In the genomic region with DNA sequence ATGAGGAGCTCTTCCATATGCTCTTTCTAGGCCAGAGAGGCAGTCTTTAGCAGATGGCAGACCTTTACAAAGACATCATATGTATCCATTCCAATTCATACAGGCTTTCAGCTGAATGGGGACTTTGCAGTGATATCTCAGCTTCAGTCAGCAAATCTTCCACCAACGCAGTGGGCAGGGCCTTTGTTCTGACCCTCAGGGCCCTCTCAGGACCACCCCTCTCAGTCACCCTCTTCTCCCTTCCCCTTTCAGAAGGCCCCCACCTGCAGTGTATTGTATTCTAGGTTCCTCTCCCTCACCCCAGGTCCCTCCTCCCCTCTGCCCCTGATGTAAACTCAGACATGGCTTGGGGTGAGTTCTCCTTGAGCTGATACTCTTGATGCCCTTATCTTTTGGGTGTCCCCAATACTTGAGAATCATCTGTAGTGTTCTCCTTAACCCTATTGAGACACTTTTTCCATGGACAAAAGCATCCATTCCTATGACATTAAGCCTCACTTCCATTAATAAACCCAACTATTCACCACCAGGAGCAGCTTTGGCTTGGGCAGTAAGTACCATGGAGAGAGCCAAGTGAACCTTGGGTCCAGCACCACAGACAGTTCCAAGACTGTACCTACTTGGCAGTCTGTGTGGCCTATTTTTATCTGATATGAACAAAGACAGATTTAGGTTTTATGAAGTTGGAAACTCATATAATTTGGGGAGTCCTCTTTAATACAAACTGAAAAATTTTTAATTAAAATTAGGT, we compare ENCODE assay signal across 11 cellular contexts.
A peak's percentile ranks its signal among the peaks of the same experiment; 100 is the strongest.
DNase-seq lines count a peak whose midpoint lies in the region; ATAC-seq, FAIRE-seq and TF ChIP-seq lines count a peak whose summit lies in the region.
"Had no signal": no experiment of that assay in that cellular context is flagged by ENCODE, and none has a peak within 500 bp of the region (broad histone marks: within the 10 kb centered on the region; RNA-seq: fewer than 3 reads in every experiment).

No MANE protein-coding gene starts in this region.

- H3K27me3 ChIP-seq in bronchial epithelial cell (ENCODE audit: control insufficient read depth, insufficient read depth, low read length) = no peaks in the 10 kb centered on the region
- H3K27me3 ChIP-seq in sigmoid colon = no peaks in the 10 kb centered on the region

- peak; percentile 68 for DNase-seq in COLO829 (ENCODE audit: low spot score)
- DNase-seq in LoVo (ENCODE audit: low spot score) = peak; percentile 46
- DNase-seq in bronchial epithelial cell (ENCODE audit: low read depth) = peak; percentile 33
- DNase-seq in left lobe of liver (ENCODE audit: low spot score) = peak; percentile 38
- no peak for DNase-seq in sigmoid colon
- no peak for DNase-seq in NCI-H526 (lab: John Stamatoyannopoulos, UW)
- no peak for DNase-seq in NCI-H1105 (lab: John Stamatoyannopoulos, UW)
- DNase-seq: naive B cell had no signal

- H3K4me1 ChIP-seq in sigmoid colon = no peaks in the 10 kb centered on the region

- no peak overlapping the region for H3K27ac ChIP-seq in sigmoid colon

- H3K9me3 ChIP-seq in sigmoid colon = no peaks in the 10 kb centered on the region

- intact Hi-C loops in sigmoid colon (cut with DNase I) = no loop called here

- H3K36me3 ChIP-seq in bronchial epithelial cell (ENCODE audit: control insufficient read depth, insufficient read depth, low read length) (no peaks in the 10 kb centered on the region), sigmoid colon (no peaks in the 10 kb centered on the region)

- ATAC-seq in left lobe of liver = peak; percentile 79
- no peak for ATAC-seq in HG03097 (IDR thresholded peaks at IDR 0.05; ENCODE audit: low FRiP score, unreplicated experiment)

- no peak for TF ChIP-seq EP300 in sigmoid colon (IDR thresholded peaks at IDR 0.05)

- TF ChIP-seq CTCF in bronchial epithelial cell (IDR thresholded peaks at IDR 0.05; ENCODE audit: insufficient read depth, low read length, severe bottlenecking) (no peak), sigmoid colon (IDR thresholded peaks at IDR 0.05) (no peak)

- no peak for TF ChIP-seq POLR2A in sigmoid colon (IDR thresholded peaks at IDR 0.05)

- no peak for FAIRE-seq in bronchial epithelial cell (lab: Jason Lieb, UNC)
- FAIRE-seq: D721Med had no signal

- H3K4me3 ChIP-seq in bronchial epithelial cell (ENCODE audit: low read depth, low read length) (no peak overlapping the region), sigmoid colon (no peak overlapping the region)
- H3K4me3 ChIP-seq: dorsolateral prefrontal cortex had no signal

- WGBS in sigmoid colon, 2 donors = 74 to 86% methylated on average over 1 of the region's 1 CpG

Comparison
In these comparisons a context has a peak if more than half of its experiments do, and no peak if none do; other contexts are left out.
1. DNase-seq: peak in COLO829 (single experiment), LoVo (single experiment), bronchial epithelial cell (single experiment) and left lobe of liver (single experiment); none in sigmoid colon (single experiment), NCI-H526 (0 of 2) and NCI-H1105 (single experiment).